ENCODE assay signal across 1 cellular context in the genomic region with DNA sequence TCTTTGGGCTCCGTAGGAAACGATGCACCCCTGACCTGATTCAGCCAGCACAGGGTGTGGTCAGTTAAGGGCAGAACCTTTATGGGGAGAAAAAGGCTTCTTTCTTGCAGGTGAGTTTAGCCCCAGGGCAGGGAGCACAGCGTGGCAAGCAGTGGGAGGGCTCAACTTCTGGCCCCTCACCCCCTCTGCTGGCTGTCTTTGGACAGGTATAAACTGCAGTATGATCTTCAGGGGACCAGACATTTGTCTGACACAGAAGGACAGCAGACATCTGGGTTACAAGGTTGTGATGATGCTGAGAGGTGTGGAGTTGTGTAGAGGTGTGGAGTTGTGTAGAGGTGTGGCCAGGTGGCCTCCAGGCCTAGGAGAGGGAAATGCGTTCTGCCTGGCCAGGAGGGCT.
TF ChIP-seq lines count a peak whose summit lies in the region.

No MANE protein-coding gene starts in this region.

TF ChIP-seq in K562, 482 proteins besides CTCF, POLR2A, EP300 and RAD21 (continued from another document and continues in another):
- TF ChIP-seq, protein P1, sequence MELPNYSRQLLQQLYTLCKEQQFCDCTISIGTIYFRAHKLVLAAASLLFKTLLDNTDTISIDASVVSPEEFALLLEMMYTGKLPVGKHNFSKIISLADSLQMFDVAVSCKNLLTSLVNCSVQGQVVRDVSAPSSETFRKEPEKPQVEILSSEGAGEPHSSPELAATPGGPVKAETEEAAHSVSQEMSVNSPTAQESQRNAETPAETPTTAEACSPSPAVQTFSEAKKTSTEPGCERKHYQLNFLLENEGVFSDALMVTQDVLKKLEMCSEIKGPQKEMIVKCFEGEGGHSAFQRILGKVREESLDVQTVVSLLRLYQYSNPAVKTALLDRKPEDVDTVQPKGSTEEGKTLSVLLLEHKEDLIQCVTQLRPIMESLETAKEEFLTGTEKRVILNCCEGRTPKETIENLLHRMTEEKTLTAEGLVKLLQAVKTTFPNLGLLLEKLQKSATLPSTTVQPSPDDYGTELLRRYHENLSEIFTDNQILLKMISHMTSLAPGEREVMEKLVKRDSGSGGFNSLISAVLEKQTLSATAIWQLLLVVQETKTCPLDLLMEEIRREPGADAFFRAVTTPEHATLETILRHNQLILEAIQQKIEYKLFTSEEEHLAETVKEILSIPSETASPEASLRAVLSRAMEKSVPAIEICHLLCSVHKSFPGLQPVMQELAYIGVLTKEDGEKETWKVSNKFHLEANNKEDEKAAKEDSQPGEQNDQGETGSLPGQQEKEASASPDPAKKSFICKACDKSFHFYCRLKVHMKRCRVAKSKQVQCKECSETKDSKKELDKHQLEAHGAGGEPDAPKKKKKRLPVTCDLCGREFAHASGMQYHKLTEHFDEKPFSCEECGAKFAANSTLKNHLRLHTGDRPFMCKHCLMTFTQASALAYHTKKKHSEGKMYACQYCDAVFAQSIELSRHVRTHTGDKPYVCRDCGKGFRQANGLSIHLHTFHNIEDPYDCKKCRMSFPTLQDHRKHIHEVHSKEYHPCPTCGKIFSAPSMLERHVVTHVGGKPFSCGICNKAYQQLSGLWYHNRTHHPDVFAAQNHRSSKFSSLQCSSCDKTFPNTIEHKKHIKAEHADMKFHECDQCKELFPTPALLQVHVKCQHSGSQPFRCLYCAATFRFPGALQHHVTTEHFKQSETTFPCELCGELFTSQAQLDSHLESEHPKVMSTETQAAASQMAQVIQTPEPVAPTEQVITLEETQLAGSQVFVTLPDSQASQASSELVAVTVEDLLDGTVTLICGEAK (IDR thresholded peaks at IDR 0.05): no peak
- TF ChIP-seq, protein P1 (CRISPR knock-in tag; IDR thresholded peaks at IDR 0.05): no peak
- TF ChIP-seq MYBL2 (IDR thresholded peaks at IDR 0.05; ENCODE audit: low read depth): no peak
- no peak for TF ChIP-seq MYBL2 (CRISPR knock-in tag; IDR thresholded peaks at IDR 0.05; ENCODE audit: borderline replicate concordance)
- TF ChIP-seq, protein P2, sequence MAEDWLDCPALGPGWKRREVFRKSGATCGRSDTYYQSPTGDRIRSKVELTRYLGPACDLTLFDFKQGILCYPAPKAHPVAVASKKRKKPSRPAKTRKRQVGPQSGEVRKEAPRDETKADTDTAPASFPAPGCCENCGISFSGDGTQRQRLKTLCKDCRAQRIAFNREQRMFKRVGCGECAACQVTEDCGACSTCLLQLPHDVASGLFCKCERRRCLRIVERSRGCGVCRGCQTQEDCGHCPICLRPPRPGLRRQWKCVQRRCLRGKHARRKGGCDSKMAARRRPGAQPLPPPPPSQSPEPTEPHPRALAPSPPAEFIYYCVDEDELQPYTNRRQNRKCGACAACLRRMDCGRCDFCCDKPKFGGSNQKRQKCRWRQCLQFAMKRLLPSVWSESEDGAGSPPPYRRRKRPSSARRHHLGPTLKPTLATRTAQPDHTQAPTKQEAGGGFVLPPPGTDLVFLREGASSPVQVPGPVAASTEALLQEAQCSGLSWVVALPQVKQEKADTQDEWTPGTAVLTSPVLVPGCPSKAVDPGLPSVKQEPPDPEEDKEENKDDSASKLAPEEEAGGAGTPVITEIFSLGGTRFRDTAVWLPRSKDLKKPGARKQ (CRISPR knock-in tag; IDR thresholded peaks at IDR 0.05): no peak
- TF ChIP-seq ZNF830 (CRISPR knock-in tag; IDR thresholded peaks at IDR 0.05): no peak
- TF ChIP-seq, protein P3, sequence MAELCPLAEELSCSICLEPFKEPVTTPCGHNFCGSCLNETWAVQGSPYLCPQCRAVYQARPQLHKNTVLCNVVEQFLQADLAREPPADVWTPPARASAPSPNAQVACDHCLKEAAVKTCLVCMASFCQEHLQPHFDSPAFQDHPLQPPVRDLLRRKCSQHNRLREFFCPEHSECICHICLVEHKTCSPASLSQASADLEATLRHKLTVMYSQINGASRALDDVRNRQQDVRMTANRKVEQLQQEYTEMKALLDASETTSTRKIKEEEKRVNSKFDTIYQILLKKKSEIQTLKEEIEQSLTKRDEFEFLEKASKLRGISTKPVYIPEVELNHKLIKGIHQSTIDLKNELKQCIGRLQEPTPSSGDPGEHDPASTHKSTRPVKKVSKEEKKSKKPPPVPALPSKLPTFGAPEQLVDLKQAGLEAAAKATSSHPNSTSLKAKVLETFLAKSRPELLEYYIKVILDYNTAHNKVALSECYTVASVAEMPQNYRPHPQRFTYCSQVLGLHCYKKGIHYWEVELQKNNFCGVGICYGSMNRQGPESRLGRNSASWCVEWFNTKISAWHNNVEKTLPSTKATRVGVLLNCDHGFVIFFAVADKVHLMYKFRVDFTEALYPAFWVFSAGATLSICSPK (IDR thresholded peaks at IDR 0.05; ENCODE audit: borderline replicate concordance): no peak
- no peak for TF ChIP-seq DPF2 (IDR thresholded peaks at IDR 0.05)
- no peak for TF ChIP-seq RBM39 (optimal IDR thresholded peaks at IDR 0.05; ENCODE audit: low read depth, low read length)
- TF ChIP-seq, protein P4, sequence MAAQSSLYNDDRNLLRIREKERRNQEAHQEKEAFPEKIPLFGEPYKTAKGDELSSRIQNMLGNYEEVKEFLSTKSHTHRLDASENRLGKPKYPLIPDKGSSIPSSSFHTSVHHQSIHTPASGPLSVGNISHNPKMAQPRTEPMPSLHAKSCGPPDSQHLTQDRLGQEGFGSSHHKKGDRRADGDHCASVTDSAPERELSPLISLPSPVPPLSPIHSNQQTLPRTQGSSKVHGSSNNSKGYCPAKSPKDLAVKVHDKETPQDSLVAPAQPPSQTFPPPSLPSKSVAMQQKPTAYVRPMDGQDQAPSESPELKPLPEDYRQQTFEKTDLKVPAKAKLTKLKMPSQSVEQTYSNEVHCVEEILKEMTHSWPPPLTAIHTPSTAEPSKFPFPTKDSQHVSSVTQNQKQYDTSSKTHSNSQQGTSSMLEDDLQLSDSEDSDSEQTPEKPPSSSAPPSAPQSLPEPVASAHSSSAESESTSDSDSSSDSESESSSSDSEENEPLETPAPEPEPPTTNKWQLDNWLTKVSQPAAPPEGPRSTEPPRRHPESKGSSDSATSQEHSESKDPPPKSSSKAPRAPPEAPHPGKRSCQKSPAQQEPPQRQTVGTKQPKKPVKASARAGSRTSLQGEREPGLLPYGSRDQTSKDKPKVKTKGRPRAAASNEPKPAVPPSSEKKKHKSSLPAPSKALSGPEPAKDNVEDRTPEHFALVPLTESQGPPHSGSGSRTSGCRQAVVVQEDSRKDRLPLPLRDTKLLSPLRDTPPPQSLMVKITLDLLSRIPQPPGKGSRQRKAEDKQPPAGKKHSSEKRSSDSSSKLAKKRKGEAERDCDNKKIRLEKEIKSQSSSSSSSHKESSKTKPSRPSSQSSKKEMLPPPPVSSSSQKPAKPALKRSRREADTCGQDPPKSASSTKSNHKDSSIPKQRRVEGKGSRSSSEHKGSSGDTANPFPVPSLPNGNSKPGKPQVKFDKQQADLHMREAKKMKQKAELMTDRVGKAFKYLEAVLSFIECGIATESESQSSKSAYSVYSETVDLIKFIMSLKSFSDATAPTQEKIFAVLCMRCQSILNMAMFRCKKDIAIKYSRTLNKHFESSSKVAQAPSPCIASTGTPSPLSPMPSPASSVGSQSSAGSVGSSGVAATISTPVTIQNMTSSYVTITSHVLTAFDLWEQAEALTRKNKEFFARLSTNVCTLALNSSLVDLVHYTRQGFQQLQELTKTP (IDR thresholded peaks at IDR 0.05; ENCODE audit: low read depth in 1 of 2, partially characterized antibody in 2 of 2): no peak
- TF ChIP-seq, protein P5, sequence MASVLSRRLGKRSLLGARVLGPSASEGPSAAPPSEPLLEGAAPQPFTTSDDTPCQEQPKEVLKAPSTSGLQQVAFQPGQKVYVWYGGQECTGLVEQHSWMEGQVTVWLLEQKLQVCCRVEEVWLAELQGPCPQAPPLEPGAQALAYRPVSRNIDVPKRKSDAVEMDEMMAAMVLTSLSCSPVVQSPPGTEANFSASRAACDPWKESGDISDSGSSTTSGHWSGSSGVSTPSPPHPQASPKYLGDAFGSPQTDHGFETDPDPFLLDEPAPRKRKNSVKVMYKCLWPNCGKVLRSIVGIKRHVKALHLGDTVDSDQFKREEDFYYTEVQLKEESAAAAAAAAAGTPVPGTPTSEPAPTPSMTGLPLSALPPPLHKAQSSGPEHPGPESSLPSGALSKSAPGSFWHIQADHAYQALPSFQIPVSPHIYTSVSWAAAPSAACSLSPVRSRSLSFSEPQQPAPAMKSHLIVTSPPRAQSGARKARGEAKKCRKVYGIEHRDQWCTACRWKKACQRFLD (CRISPR knock-in tag; IDR thresholded peaks at IDR 0.05): no peak
- TF ChIP-seq CBFB (CRISPR knock-in tag; IDR thresholded peaks at IDR 0.05): no peak
- TF ChIP-seq ZNF224 (CRISPR knock-in tag; IDR thresholded peaks at IDR 0.05): no peak
- no peak for TF ChIP-seq SMARCC2 (IDR thresholded peaks at IDR 0.05; ENCODE audit: low read depth)
- TF ChIP-seq, protein P6, sequence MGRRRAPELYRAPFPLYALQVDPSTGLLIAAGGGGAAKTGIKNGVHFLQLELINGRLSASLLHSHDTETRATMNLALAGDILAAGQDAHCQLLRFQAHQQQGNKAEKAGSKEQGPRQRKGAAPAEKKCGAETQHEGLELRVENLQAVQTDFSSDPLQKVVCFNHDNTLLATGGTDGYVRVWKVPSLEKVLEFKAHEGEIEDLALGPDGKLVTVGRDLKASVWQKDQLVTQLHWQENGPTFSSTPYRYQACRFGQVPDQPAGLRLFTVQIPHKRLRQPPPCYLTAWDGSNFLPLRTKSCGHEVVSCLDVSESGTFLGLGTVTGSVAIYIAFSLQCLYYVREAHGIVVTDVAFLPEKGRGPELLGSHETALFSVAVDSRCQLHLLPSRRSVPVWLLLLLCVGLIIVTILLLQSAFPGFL (CRISPR knock-in tag; IDR thresholded peaks at IDR 0.05): no peak
